8 cellular contexts compared by ENCODE assay signal in the genomic region with DNA sequence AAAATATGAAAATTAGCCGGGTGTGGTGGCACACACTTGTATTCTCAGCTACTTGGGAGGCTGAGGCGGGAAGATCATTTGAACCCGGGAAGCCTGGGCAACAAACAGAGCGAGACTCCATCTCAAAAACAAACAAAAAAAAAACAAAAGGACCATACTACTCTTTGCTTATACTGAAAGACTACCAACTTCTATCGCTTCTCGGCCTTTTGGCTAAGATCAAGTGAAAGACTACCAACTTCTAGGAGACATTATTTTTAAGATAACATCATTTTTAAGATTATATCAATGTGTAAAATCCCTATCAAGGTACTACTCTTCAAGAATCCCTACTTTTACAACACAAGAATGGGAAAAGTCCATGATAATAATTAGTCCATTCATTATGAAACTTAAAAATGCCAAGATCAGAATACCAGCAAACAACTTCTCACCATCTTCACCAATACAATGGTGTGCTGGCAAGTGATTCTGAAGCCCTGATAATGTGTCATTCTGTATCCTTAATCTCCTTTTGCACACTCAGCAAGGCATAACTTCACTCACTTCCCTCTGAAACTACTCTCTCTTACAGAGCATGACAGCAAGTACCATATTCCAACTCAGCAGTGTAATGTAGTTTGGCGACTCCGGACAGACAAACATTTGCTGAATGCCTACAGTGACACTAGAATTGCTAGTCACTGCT.
DNase-seq lines count a peak whose midpoint lies in the region; ATAC-seq and TF ChIP-seq lines count a peak whose summit lies in the region.

No MANE protein-coding gene starts in this region.

- H3K4me1 ChIP-seq in endocrine pancreas (ENCODE audit: control insufficient read depth, insufficient read depth, low read length): peaks cover 29% of the 10 kb centered on the region
- peaks cover 83 to 90% of the 10 kb centered on the region in 2 experiments for H3K4me1 ChIP-seq in neutrophil (ENCODE audit: control insufficient read depth in 1 of 2, insufficient read depth in 1 of 2, low read depth in 1 of 2, low read length in 1 of 2)

- peak overlapping the region; percentile 91 for H3K4me3 ChIP-seq in GM08714 (ENCODE audit: low read length)
- H3K4me3 ChIP-seq in endocrine pancreas (ENCODE audit: control insufficient read depth, insufficient read depth, low read length): peak overlapping the region; percentile 94
- H3K4me3 ChIP-seq in neutrophil (ENCODE audit: low read depth in 1 of 2, low read length in 1 of 2): peak overlapping the region; percentile 81 to 88

- no peak for TF ChIP-seq CTCF in neutrophil (IDR thresholded peaks at IDR 0.05)

- no peaks in the 10 kb centered on the region for H3K36me3 ChIP-seq in endocrine pancreas (ENCODE audit: control insufficient read depth, insufficient read depth, low read length)
- H3K36me3 ChIP-seq in neutrophil: no peaks in the 10 kb centered on the region

- peak; percentile 63 for DNase-seq in OCI-M1 (lab: John Stamatoyannopoulos, UW)
- DNase-seq in COLO829 (ENCODE audit: low spot score): no peak
- DNase-seq in stimulated activated CD4-positive, alpha-beta T cell treated with anti-CD3 and anti-CD28 coated beads, Interleukin-4, amount 100 ng/mL, for 1 hour: no peak
- no peak for DNase-seq in AG20443 (ENCODE audit: low spot score)

- no peaks in the 10 kb centered on the region for H3K27me3 ChIP-seq in endocrine pancreas (ENCODE audit: control insufficient read depth, insufficient read depth, low read length)
- H3K27me3 ChIP-seq in neutrophil: no peaks in the 10 kb centered on the region

- no peak for ATAC-seq in HG03378 (IDR thresholded peaks at IDR 0.05; ENCODE audit: unreplicated experiment)

- H3K27ac ChIP-seq in neutrophil: peak overlapping the region; percentile 97

- H3K9ac ChIP-seq in endocrine pancreas (ENCODE audit: control insufficient read depth, insufficient read depth, low read length): no peak overlapping the region

- H3K9me3 ChIP-seq in endocrine pancreas (ENCODE audit: control insufficient read depth, low read length): no peaks in the 10 kb centered on the region
- no peaks in the 10 kb centered on the region for H3K9me3 ChIP-seq in neutrophil
